Comparison of ENCODE assay signal across 1 cellular context in genomic region chr17:42554250-42555121, GRCh38.
TF ChIP-seq lines count a peak whose summit lies in the region.

No MANE protein-coding gene starts in this region.

TF ChIP-seq in K562, 482 proteins besides CTCF, POLR2A, EP300 and RAD21 (continues in another document):
- TF ChIP-seq ARID1B (IDR thresholded peaks at IDR 0.05) (no peak), ATF7 (IDR thresholded peaks at IDR 0.05) (peak; percentile 90), NCOA6 (IDR thresholded peaks at IDR 0.05) (no peak), NR2C1 (IDR thresholded peaks at IDR 0.05) (peak; percentile 78), NR2C1 (tag; IDR thresholded peaks at IDR 0.05) (peak; percentile 73), HDAC8 (tag; IDR thresholded peaks at IDR 0.05) (no peak), THAP12 (CRISPR knock-in tag; IDR thresholded peaks at IDR 0.05) (peak; percentile 61; the same call in 1 of the 2 replicates), HES1 (IDR thresholded peaks at IDR 0.05; ENCODE audit: low read depth) (no peak), MYC (IDR thresholded peaks at IDR 0.05; ENCODE audit: low read depth, low read length) (peak; percentile 32; the same call in 1 of the 2 replicates), MYC (CRISPR knock-in tag; IDR thresholded peaks at IDR 0.05; ENCODE audit: borderline replicate concordance, low read depth) (0 out of 2 replicates have a peak, but pooled peaks have one; percentile 55), ETV5 (CRISPR knock-in tag; IDR thresholded peaks at IDR 0.05; ENCODE audit: low read depth) (0 out of 2 replicates have a peak, but pooled peaks have one; percentile 14), CTBP1 (IDR thresholded peaks at IDR 0.05; ENCODE audit: borderline replicate concordance) (peak; percentile 76), SUPT5H (IDR thresholded peaks at IDR 0.05) (peak; percentile 77), NFIC (IDR thresholded peaks at IDR 0.05) (no peak; the same call in 1 of the 2 replicates), ZKSCAN8 (CRISPR knock-in tag; IDR thresholded peaks at IDR 0.05) (no peak), POLR3G (IDR thresholded peaks at IDR 0.05; ENCODE audit: extremely low read depth, insufficient read length, insufficient replicate concordance) (no peak), ZNF785 (CRISPR knock-in tag; IDR thresholded peaks at IDR 0.05) (no peak), BCOR (IDR thresholded peaks at IDR 0.05) (no peak), TAF1 (IDR thresholded peaks at IDR 0.05; ENCODE audit: control insufficient read depth, extremely low read depth, insufficient read depth, low read length, severe bottlenecking) (peak; percentile 49), ZNF695 (CRISPR knock-in tag; IDR thresholded peaks at IDR 0.05) (no peak), C11orf30 (IDR thresholded peaks at IDR 0.05; ENCODE audit: low read depth) (0 out of 2 replicates have a peak, but pooled peaks have one; percentile 41), ATF1 (CRISPR knock-in tag; IDR thresholded peaks at IDR 0.05) (peak; percentile 75), ATF1 (tag; IDR thresholded peaks at IDR 0.05) (peak; percentile 94), L3MBTL2 (IDR thresholded peaks at IDR 0.05) (peak; percentile 66), YY1 (IDR thresholded peaks at IDR 0.05; ENCODE audit: borderline replicate concordance in 1 of 3, control insufficient read depth in 1 of 3, extremely low read depth in 1 of 3, insufficient read depth in 3 of 3, insufficient read length in 1 of 3, insufficient replicate concordance in 2 of 3, low read depth in 1 of 3, low read length in 2 of 3) (peak in 2 of 3 experiments; percentile 17 to 52), VEZF1 (CRISPR knock-in tag; IDR thresholded peaks at IDR 0.05) (no peak; the same call in 1 of the 2 replicates), ZNF639 (CRISPR knock-in tag; conservative IDR thresholded peaks at IDR 0.05 in 1 of 2, IDR thresholded peaks at IDR 0.05 in 1 of 2) (0 out of 4 replicates have a peak, but pooled peaks of 1 of the 2 experiments have one; percentile 2), TSHZ1 (CRISPR knock-in tag; IDR thresholded peaks at IDR 0.05) (no peak), TGIF2 (CRISPR knock-in tag; IDR thresholded peaks at IDR 0.05) (no peak), ZNF583 (CRISPR knock-in tag; IDR thresholded peaks at IDR 0.05) (peak; percentile 42; the same call in 1 of the 2 replicates), BRF2 (IDR thresholded peaks at IDR 0.05; ENCODE audit: borderline replicate concordance, insufficient read depth, insufficient read length) (no peak), PHF8 (IDR thresholded peaks at IDR 0.05; ENCODE audit: borderline replicate concordance, low read length) (peak; percentile 60; the same call in 1 of the 2 replicates), ZNF431 (CRISPR knock-in tag; IDR thresholded peaks at IDR 0.05) (0 out of 2 replicates have a peak, but pooled peaks have one; percentile 47), GABPA (tag; conservative IDR thresholded peaks at IDR 0.05; ENCODE audit: low read depth) (peak; percentile 82), NR1H2 (CRISPR knock-in tag; IDR thresholded peaks at IDR 0.05) (no peak), E2F4 (CRISPR knock-in tag; IDR thresholded peaks at IDR 0.05; ENCODE audit: low read depth) (no peak), GABPB1 (CRISPR knock-in tag; IDR thresholded peaks at IDR 0.05) (peak; percentile 69), POLR2AphosphoS5 (IDR thresholded peaks at IDR 0.05; ENCODE audit: control insufficient read depth, insufficient read depth, low read depth, low read length) (peak; percentile 52), ZBTB11 (CRISPR knock-in tag; IDR thresholded peaks at IDR 0.05) (peak in 1 of 3 experiments; percentile 51; a peak in 1 of 6 replicates), SMAD4 (CRISPR knock-in tag; conservative IDR thresholded peaks at IDR 0.05) (peak; percentile 46), POLR2H (tag; IDR thresholded peaks at IDR 0.05; ENCODE audit: low read depth) (peak; percentile 38; the same call in 1 of the 2 replicates), ZNF586 (CRISPR knock-in tag; conservative IDR thresholded peaks at IDR 0.05) (no peak), SAP30 (IDR thresholded peaks at IDR 0.05; ENCODE audit: borderline replicate concordance, insufficient read depth, low read depth, low read length, poor library complexity, severe bottlenecking) (no peak), E2F3 (CRISPR knock-in tag; IDR thresholded peaks at IDR 0.05) (no peak), ELF4 (CRISPR knock-in tag; IDR thresholded peaks at IDR 0.05) (0 out of 2 replicates have a peak, but pooled peaks have one; percentile 7), NFRKB (IDR thresholded peaks at IDR 0.05; ENCODE audit: low read depth) (no peak), MTA3 (IDR thresholded peaks at IDR 0.05; ENCODE audit: borderline replicate concordance) (peak; percentile 83; the same call in 1 of the 2 replicates), RB1 (IDR thresholded peaks at IDR 0.05; ENCODE audit: low read depth) (0 out of 2 replicates have a peak, but pooled peaks have one; percentile 34), PTTG1 (tag; IDR thresholded peaks at IDR 0.05; ENCODE audit: low read depth) (no peak), THRA (IDR thresholded peaks at IDR 0.05) (no peak), ZBTB7A (IDR thresholded peaks at IDR 0.05; ENCODE audit: borderline replicate concordance, control insufficient read depth, low read depth, low read length) (peak; percentile 81; the same call in 1 of the 2 replicates), CC2D1A (IDR thresholded peaks at IDR 0.05) (no peak), SNRNP70 (optimal IDR thresholded peaks at IDR 0.05; ENCODE audit: low read depth, low read length) (no peak)
